13 cellular contexts compared by ENCODE assay signal in genomic region chrX:1537716-1538090, GRCh38. TPM values are rescaled to one million over a fixed set of nuclear protein-coding genes. Genes with fewer than 3 reads are reported as not detected.
DNase-seq lines count a peak whose midpoint lies in the region; ATAC-seq and TF ChIP-seq lines count a peak whose summit lies in the region.
"Not testable (repeated sequence)": the region's sequence is repeated elsewhere in the genome, so short reads cannot be mapped to it uniquely, and the experiment has no call there.
"Had no signal": no experiment of that assay in that cellular context is flagged by ENCODE, and none has a peak within 500 bp of the region (broad histone marks: within the 10 kb centered on the region; RNA-seq: fewer than 3 reads in every experiment).

No MANE protein-coding gene starts in this region.

- H2AFZ ChIP-seq in MM.1S (ENCODE audit: low read length): 0 out of 2 replicates have a peak overlapping the region, but pooled peaks have one; percentile 61
- not testable (repeated sequence) for H2AFZ ChIP-seq in mesenchymal stem cell (ENCODE audit: low read depth, low read length)

- not testable (repeated sequence) for H3K23ac ChIP-seq in mesenchymal stem cell (ENCODE audit: low read length in 2 of 2)

- H3K4me3 Mint-ChIP-seq in Caco-2 (ENCODE audit: unreplicated experiment) (peak overlapping the region; percentile 58), activated B cell treated with CpG ODN at 0.5 μM for 24 hours (peak overlapping the region; percentile 98)
- H3K4me3 Mint-ChIP-seq in activated naive CD4-positive, alpha-beta T cell treated with anti-CD3 and anti-CD28 coated beads, Interleukin-2, amount 10 ng/mL, durations not matched to agents 7 days and 5 days: peak overlapping the region; percentile 94
- not testable (repeated sequence) for H3K4me3 Mint-ChIP-seq in type B pancreatic cell

- H4K20me1 ChIP-seq in MM.1S (ENCODE audit: insufficient read depth, low read length): not testable (repeated sequence)

- H3K18ac ChIP-seq in mesenchymal stem cell (ENCODE audit: low read depth in 1 of 2, low read length in 2 of 2): not testable (repeated sequence)

- H3K4me1 ChIP-seq in Caco-2; MM.1S (ENCODE audit: low read length); duodenal mucosa (ENCODE audit: control insufficient read depth in 1 of 2, insufficient read depth in 2 of 2, low read length in 2 of 2); mesenchymal stem cell (ENCODE audit: control insufficient read depth, insufficient read depth, low read depth, low read length); gastrocnemius medialis: not testable (repeated sequence)

- peak overlapping the region; percentile 88 for H3K4me2 ChIP-seq in MM.1S (ENCODE audit: low read depth, low read length)
- not testable (repeated sequence) for H3K4me2 ChIP-seq in mesenchymal stem cell (ENCODE audit: low read length, poor library complexity, severe bottlenecking)

- H3K9me3 Mint-ChIP-seq in Caco-2 (ENCODE audit: unreplicated experiment); activated B cell treated with CpG ODN at 0.5 μM for 24 hours; activated naive CD4-positive, alpha-beta T cell treated with anti-CD3 and anti-CD28 coated beads, Interleukin-2, amount 10 ng/mL, durations not matched to agents 7 days and 5 days; type B pancreatic cell: not testable (repeated sequence)

- not testable (repeated sequence) for H3K4me3 ChIP-seq in Caco-2 (ENCODE audit: low read depth, low read length); gastrocnemius medialis
- H3K4me3 ChIP-seq in MM.1S (ENCODE audit: low read length) (peak overlapping the region; percentile 80), duodenal mucosa (ENCODE audit: low read depth in 1 of 2, low read length in 2 of 2) (peak overlapping the region; percentile 71 to 76), mesenchymal stem cell (ENCODE audit: insufficient read depth in 1 of 2, low read depth in 1 of 2, low read length in 2 of 2) (peak overlapping the region in 1 of 2 experiments; percentile 37)

- H4K91ac ChIP-seq in mesenchymal stem cell (ENCODE audit: low read length): not testable (repeated sequence)

- H2BK15ac ChIP-seq in mesenchymal stem cell (ENCODE audit: low read depth, poor library complexity, severe bottlenecking): not testable (repeated sequence)

- not testable (repeated sequence) for H2BK12ac ChIP-seq in mesenchymal stem cell (ENCODE audit: low read length in 2 of 2)

- WGBS in mesenchymal stem cell: 85% methylated on average over 5 of the region's 7 CpGs

- not testable (repeated sequence) for DNase-seq in Caco-2; MM.1S; activated B cell treated with CpG ODN at 0.5 μM for 24 hours; activated naive CD4-positive, alpha-beta T cell treated with anti-CD3 and anti-CD28 coated beads, Interleukin-2, amount 10 ng/mL, durations not matched to agents 7 days and 5 days; mesenchymal stem cell; gastrocnemius medialis
- DNase-seq in type B pancreatic cell (ENCODE audit: extremely low spot score, unreplicated experiment): peak; percentile 32

- not testable (repeated sequence) for H3K9me3 ChIP-seq in Caco-2; MM.1S (replicated peaks; ENCODE audit: insufficient read depth, low read length); duodenal mucosa (ENCODE audit: control insufficient read depth in 1 of 2, low read length in 2 of 2); mesenchymal stem cell (ENCODE audit: control insufficient read depth, low read length); gastrocnemius medialis

- not testable (repeated sequence) for H3K14ac ChIP-seq in mesenchymal stem cell (ENCODE audit: low read length in 2 of 2)

- H3K36me3 ChIP-seq in Caco-2 (ENCODE audit: control insufficient read depth, insufficient read depth, low read length); MM.1S (replicated peaks; ENCODE audit: insufficient read depth, low read length); duodenal mucosa (ENCODE audit: control insufficient read depth in 1 of 2, insufficient read depth in 2 of 2, low read length in 2 of 2); mesenchymal stem cell (ENCODE audit: control insufficient read depth in 1 of 2, insufficient read depth in 2 of 2, low read depth in 1 of 2, low read length in 2 of 2); gastrocnemius medialis: not testable (repeated sequence)

- not testable (repeated sequence) for H2BK5ac ChIP-seq in mesenchymal stem cell (ENCODE audit: low read depth, low read length, poor library complexity, severe bottlenecking)

- TF ChIP-seq POLR2A in gastrocnemius medialis (IDR thresholded peaks at IDR 0.05): not testable (repeated sequence)

- H3K27ac ChIP-seq in MM.1S (ENCODE audit: low read length) (peak overlapping the region; percentile 99), gastrocnemius medialis (peak overlapping the region in 3 of 4 donors; percentile 45 to 63 (median 60))
- H3K27ac ChIP-seq in duodenal mucosa (ENCODE audit: low read depth, low read length); mesenchymal stem cell (ENCODE audit: low read length, poor library complexity, severe bottlenecking): not testable (repeated sequence)

- CTCF ChIA-PET in Caco-2 (lab: Charles Lee); activated B cell treated with CpG ODN at 0.5 μM for 24 hours (lab: Charles Lee); activated naive CD4-positive, alpha-beta T cell treated with anti-CD3 and anti-CD28 coated beads, Interleukin-2, amount 10 ng/mL, durations not matched to agents 7 days and 5 days (lab: Charles Lee): not testable (repeated sequence)

- in situ Hi-C loops in gastrocnemius medialis (cut with MboI; ENCODE audit: low sequenced_read_pairs in 4 of 4): not testable (repeated sequence)

- not testable (repeated sequence) for H3K27me3 ChIP-seq in Caco-2 (replicated peaks; ENCODE audit: control insufficient read depth, insufficient read depth, low read length); MM.1S (replicated peaks; ENCODE audit: insufficient read depth, low read length); duodenal mucosa (ENCODE audit: control insufficient read depth in 1 of 2, insufficient read depth in 2 of 2, low read length in 2 of 2); mesenchymal stem cell (ENCODE audit: control insufficient read depth in 1 of 2, insufficient read depth in 1 of 2, low read length in 2 of 2); gastrocnemius medialis

- peaks cover 30% of the 10 kb centered on the region for H3F3A ChIP-seq in MM.1S (ENCODE audit: insufficient read depth, low read length)

- H3K79me1 ChIP-seq in mesenchymal stem cell (replicated peaks; ENCODE audit: low read length, poor library complexity, severe bottlenecking): not testable (repeated sequence)

- H3K4me1 Mint-ChIP-seq in Caco-2 (ENCODE audit: low read depth, unreplicated experiment); type B pancreatic cell (ENCODE audit: unreplicated experiment): not testable (repeated sequence)
- peaks cover 16% of the 10 kb centered on the region for H3K4me1 Mint-ChIP-seq in activated B cell treated with CpG ODN at 0.5 μM for 24 hours
- H3K4me1 Mint-ChIP-seq in activated naive CD4-positive, alpha-beta T cell treated with anti-CD3 and anti-CD28 coated beads, Interleukin-2, amount 10 ng/mL, durations not matched to agents 7 days and 5 days: peaks cover 22% of the 10 kb centered on the region

- not testable (repeated sequence) for H4K8ac ChIP-seq in mesenchymal stem cell (ENCODE audit: low read length)

- TF ChIP-seq CTCF in Caco-2 (IDR thresholded peaks at IDR 0.05; ENCODE audit: insufficient read depth in 1 of 2, low read depth in 1 of 2, low read length in 1 of 2, severe bottlenecking in 1 of 2, unreplicated experiment in 1 of 2); MM.1S (IDR thresholded peaks at IDR 0.05; ENCODE audit: low read length); activated B cell treated with CpG ODN at 0.5 μM for 24 hours (IDR thresholded peaks at IDR 0.05); gastrocnemius medialis (IDR thresholded peaks at IDR 0.05 in 4 of 5, conservative IDR thresholded peaks at IDR 0.05 in 1 of 5); type B pancreatic cell (conservative IDR thresholded peaks at IDR 0.05): not testable (repeated sequence)

- intact Hi-C loops in Caco-2 (cut with micrococcal nuclease; ENCODE audit: unreplicated experiment): not testable (repeated sequence)
- intact Hi-C loops in activated B cell treated with CpG ODN at 0.5 μM for 24 hours (cut with micrococcal nuclease): loop anchor here (1.0 to 10.0 kb wide), 12 partner anchors 18 to 1067 kb away; partner anchors contain the start of genes AKAP17A and SLC25A6
- intact Hi-C loops in gastrocnemius medialis (cut with DNase I; ENCODE audit: low total_unique reads): loop anchor here (10.0 kb wide), 1 partner anchor 53 kb away; no protein-coding TSS in a partner anchor

- POLR2A ChIA-PET in Caco-2 (lab: Charles Lee); activated B cell treated with CpG ODN at 0.5 μM for 24 hours (lab: Charles Lee): not testable (repeated sequence)

- ATAC-seq in activated B cell treated with CpG ODN at 0.5 μM for 24 hours (ENCODE audit: low read depth); gastrocnemius medialis: not testable (repeated sequence)

- H3K27me3 Mint-ChIP-seq in Caco-2 (ENCODE audit: insufficient read depth, unreplicated experiment); activated B cell treated with CpG ODN at 0.5 μM for 24 hours; activated naive CD4-positive, alpha-beta T cell treated with anti-CD3 and anti-CD28 coated beads, Interleukin-2, amount 10 ng/mL, durations not matched to agents 7 days and 5 days; type B pancreatic cell: not testable (repeated sequence)

- H3K9me2 ChIP-seq in MM.1S (replicated peaks; ENCODE audit: insufficient read depth, low read length): not testable (repeated sequence)

- H2BK120ac ChIP-seq in mesenchymal stem cell (ENCODE audit: low read depth, low read length): not testable (repeated sequence)

- not testable (repeated sequence) for H3K4ac ChIP-seq in mesenchymal stem cell (ENCODE audit: low read depth in 1 of 2, low read length in 2 of 2)

- H3K27ac Mint-ChIP-seq in Caco-2 (ENCODE audit: unreplicated experiment); type B pancreatic cell: not testable (repeated sequence)
- peak overlapping the region; percentile 96 for H3K27ac Mint-ChIP-seq in activated B cell treated with CpG ODN at 0.5 μM for 24 hours
- peak overlapping the region; percentile 100 for H3K27ac Mint-ChIP-seq in activated naive CD4-positive, alpha-beta T cell treated with anti-CD3 and anti-CD28 coated beads, Interleukin-2, amount 10 ng/mL, durations not matched to agents 7 days and 5 days

- H3K9ac ChIP-seq in MM.1S (ENCODE audit: low read length): peak overlapping the region; percentile 100
- H3K9ac ChIP-seq in duodenal mucosa (ENCODE audit: low read depth in 1 of 2, low read length in 2 of 2): peak overlapping the region; percentile 49 to 51
- H3K9ac ChIP-seq in mesenchymal stem cell (ENCODE audit: low read length): peak overlapping the region; percentile 15

- not testable (repeated sequence) for BruUV-seq in Caco-2 (replicated peaks; lab: Mats Ljungman, UMichigan)

- peaks cover 26% of the 10 kb centered on the region for H3K79me2 ChIP-seq in MM.1S (ENCODE audit: low read length)

- not testable (repeated sequence) for H2AK5ac ChIP-seq in mesenchymal stem cell (ENCODE audit: low read length, severe bottlenecking)

- not testable (repeated sequence) for H3K36me3 Mint-ChIP-seq in Caco-2 (ENCODE audit: insufficient read depth, unreplicated experiment); type B pancreatic cell
- H3K36me3 Mint-ChIP-seq in activated B cell treated with CpG ODN at 0.5 μM for 24 hours (ENCODE audit: low read depth): peaks cover 26% of the 10 kb centered on the region
- peaks cover 21% of the 10 kb centered on the region for H3K36me3 Mint-ChIP-seq in activated naive CD4-positive, alpha-beta T cell treated with anti-CD3 and anti-CD28 coated beads, Interleukin-2, amount 10 ng/mL, durations not matched to agents 7 days and 5 days

RNA-seq across cellular contexts. Expression of gene P2RY8, which starts 0.7 kb away (rescaled TPM):
- total RNA-seq in Caco-2 (2022): not detected in 2 replicates
- total RNA-seq in activated B cell treated with CpG ODN at 0.5 μM for 24 hours: 315 and 332 TPM in 2 replicates
- not detected for polyA plus RNA-seq in mesenchymal stem cell (2013, experiment 1 of 2)
- not detected for polyA plus RNA-seq in mesenchymal stem cell (2013, experiment 2 of 2)
- 1 to 10 TPM in 1 of 4 donors, under 1 TPM in 3; 0.36 to 1.1 (median 0.62) TPM for total RNA-seq in gastrocnemius medialis
- not detected in 2 replicates for total RNA-seq in type B pancreatic cell (ENCODE audit: low replicate concordance)
- total RNA-seq: G401, GM23248, IMR-90, SJSA1 had no signal
- polyA plus RNA-seq: GM23248, IMR-90, neural cell had no signal

RNA-seq across cellular contexts. Expression of gene AKAP17A, which starts 53.7 kb away (rescaled TPM):
- total RNA-seq in Caco-2 (2022) (39.9 and 42.2 TPM in 2 replicates), activated B cell treated with CpG ODN at 0.5 μM for 24 hours (75.7 and 84.7 TPM in 2 replicates), gastrocnemius medialis (10 to 100 TPM; 14.1 to 15.9 (median 14.5) TPM), type B pancreatic cell (ENCODE audit: low replicate concordance) (49.8 and 53.0 TPM in 2 replicates)
- 24.2 TPM for polyA plus RNA-seq in mesenchymal stem cell (2013, experiment 1 of 2)
- 23.7 TPM for polyA plus RNA-seq in mesenchymal stem cell (2013, experiment 2 of 2)

Comparison
In these comparisons a context has a peak if more than half of its experiments do, and no peak if none do; other contexts are left out.
1. H3K9ac ChIP-seq: peak in every context shown above with its lines; median percentile 100 in MM.1S; 50 in duodenal mucosa; 15 in mesenchymal stem cell.
2. RNA of gene P2RY8, which starts 0.7 kb away (total RNA-seq): 315 to 332 TPM in activated B cell treated with CpG ODN at 0.5 μM for 24 hours; 0.36 to 1.1 TPM in gastrocnemius medialis, not detected in Caco-2 and not detected in type B pancreatic cell; every median in the first group is over 100 times any median in the second.